In the genomic region with DNA sequence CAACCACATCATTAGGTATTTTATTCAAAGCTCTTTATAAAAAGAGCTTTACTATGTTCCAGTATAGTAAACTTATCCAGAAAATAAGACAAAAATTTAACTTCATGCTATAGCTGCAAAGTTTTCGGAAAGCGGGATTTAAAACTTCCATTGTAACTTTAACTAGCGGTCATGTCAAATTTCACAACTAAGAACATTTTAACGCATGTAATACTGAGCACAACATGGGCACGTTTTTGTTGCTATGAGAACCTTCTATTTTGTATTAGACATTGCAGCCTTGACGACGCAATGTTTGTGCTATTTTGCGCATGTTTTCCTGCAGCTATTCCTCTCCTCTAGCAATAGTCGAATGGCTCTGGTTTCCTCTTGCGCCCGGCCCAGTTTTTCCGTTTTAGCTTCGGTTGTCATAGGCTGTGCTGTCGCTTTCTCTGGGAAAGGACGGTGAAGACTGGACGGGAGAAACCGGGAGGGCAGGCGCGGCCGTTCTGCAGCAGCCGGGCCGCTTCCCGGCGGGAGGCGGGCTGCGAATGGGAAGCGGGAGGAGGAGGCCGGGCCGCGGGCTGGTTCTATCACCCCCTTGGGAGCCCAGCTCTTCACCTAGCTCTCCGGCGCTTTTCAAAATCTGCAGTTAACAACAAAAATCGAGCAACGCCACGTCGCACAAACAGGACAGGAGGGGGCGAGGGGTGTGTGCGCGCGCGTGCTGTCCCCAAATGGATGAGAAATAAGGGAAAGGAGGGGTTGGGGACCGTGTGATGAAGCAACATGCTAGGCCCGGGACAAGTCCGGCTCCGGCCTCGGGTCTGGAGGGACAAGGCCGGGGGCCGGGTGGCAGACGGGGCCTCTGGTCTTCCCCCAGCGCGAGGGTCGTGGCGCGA, we compare ENCODE assay signal across 8 cellular contexts.
DNase-seq lines count a peak whose midpoint lies in the region; ATAC-seq, FAIRE-seq and TF ChIP-seq lines count a peak whose summit lies in the region.

No MANE protein-coding gene starts in this region.

- peaks cover 3% of the 10 kb centered on the region for H3K36me3 Mint-ChIP-seq in activated naive CD8-positive, alpha-beta T cell treated with anti-CD3 and anti-CD28 coated beads for 36 hours
- H3K36me3 Mint-ChIP-seq in type B pancreatic cell = no peaks in the 10 kb centered on the region

- H3K4me1 ChIP-seq in HAP-1 (peaks cover 17% of the 10 kb centered on the region), pancreas (peaks cover 10 to 22% (median 13%) of the 10 kb centered on the region in 3 donors)

- H3K36me3 ChIP-seq in HAP-1 (replicated peaks) = no peaks in the 10 kb centered on the region
- no peaks in the 10 kb centered on the region for H3K36me3 ChIP-seq in pancreas

- H3K4me3 ChIP-seq in HAP-1 = peak overlapping the region; percentile 80
- H3K4me3 ChIP-seq in pancreas = peak overlapping the region; percentile 54 to 68 (median 66)

- WGBS in pancreas, 2 donors = 0 to 1% methylated on average over 48 to 54 of the region's 54 CpGs

- H3K4me3 Mint-ChIP-seq in activated naive CD8-positive, alpha-beta T cell treated with anti-CD3 and anti-CD28 coated beads for 36 hours = peak overlapping the region; percentile 94
- peak overlapping the region; percentile 92 for H3K4me3 Mint-ChIP-seq in type B pancreatic cell

- H3K27ac Mint-ChIP-seq in activated naive CD8-positive, alpha-beta T cell treated with anti-CD3 and anti-CD28 coated beads for 36 hours = peak overlapping the region; percentile 96
- H3K27ac Mint-ChIP-seq in type B pancreatic cell = peak overlapping the region; percentile 100

- intact Hi-C loops in Right ventricle myocardium inferior (cut with DNase I) (loop anchor here (1.0 to 10.0 kb wide), 5 partner anchors 52 to 515 kb away; a partner anchor contains a TSS), pancreas (cut with DNase I) (loop anchor here in 1 of 3 donors (10.0 kb wide), 1 partner anchor 95 kb away; no protein-coding TSS in a partner anchor)

- in situ Hi-C loops in HAP-1 (cut with MboI; ENCODE audit: low sequenced_read_pairs) = loop anchor here (5.0 kb wide), 1 partner anchor 107 kb away; a partner anchor contains a TSS

- ATAC-seq in Right ventricle myocardium inferior (peak; percentile 55), pancreas (peak; percentile 48 to 55 (median 51))

- H3K27me3 ChIP-seq in HAP-1 (ENCODE audit: low read depth) = no peaks in the 10 kb centered on the region
- no peaks in the 10 kb centered on the region for H3K27me3 ChIP-seq in pancreas

- H3K4me1 Mint-ChIP-seq in activated naive CD8-positive, alpha-beta T cell treated with anti-CD3 and anti-CD28 coated beads for 36 hours = peaks cover 16% of the 10 kb centered on the region
- H3K4me1 Mint-ChIP-seq in type B pancreatic cell (ENCODE audit: unreplicated experiment) = peaks cover 15% of the 10 kb centered on the region

- no peaks in the 10 kb centered on the region for H3K9me3 ChIP-seq in HAP-1
- no peaks in the 10 kb centered on the region for H3K9me3 ChIP-seq in pancreas

- TF ChIP-seq CTCF in pancreas (IDR thresholded peaks at IDR 0.05) = no peak
- TF ChIP-seq CTCF in type B pancreatic cell (conservative IDR thresholded peaks at IDR 0.05) = no peak

- DNase-seq in EH (ENCODE audit: low read depth) = peak; percentile 91
- peak; percentile 71 to 78 for DNase-seq in HAP-1 (ENCODE audit: low spot score in 2 of 2)
- DNase-seq in M059J (ENCODE audit: low read depth) = peak; percentile 94
- DNase-seq in SIG-M5 treated with dmso at 0.1 percent for 504 hours (lab: John Stamatoyannopoulos, UW; ENCODE audit: unreplicated experiment) = peak; percentile 89
- DNase-seq in activated naive CD8-positive, alpha-beta T cell treated with anti-CD3 and anti-CD28 coated beads for 36 hours = peak; percentile 54
- peak; percentile 91 for DNase-seq in Right ventricle myocardium inferior (ENCODE audit: missing footprints)
- peak; percentile 72 to 88 (median 80) for DNase-seq in pancreas
- DNase-seq in type B pancreatic cell (ENCODE audit: extremely low spot score, unreplicated experiment) = peak; percentile 84

- no peaks in the 10 kb centered on the region for H3K27me3 Mint-ChIP-seq in activated naive CD8-positive, alpha-beta T cell treated with anti-CD3 and anti-CD28 coated beads for 36 hours
- H3K27me3 Mint-ChIP-seq in type B pancreatic cell = no peaks in the 10 kb centered on the region

- H3K27ac ChIP-seq in pancreas = peak overlapping the region; percentile 99 to 100 (median 100)

- H3K9me3 Mint-ChIP-seq in activated naive CD8-positive, alpha-beta T cell treated with anti-CD3 and anti-CD28 coated beads for 36 hours = no peaks in the 10 kb centered on the region
- H3K9me3 Mint-ChIP-seq in type B pancreatic cell = no peaks in the 10 kb centered on the region

- FAIRE-seq in pancreas (lab: Jason Lieb, UNC) = peak; percentile 93

Comparison
In these comparisons a context has a peak if more than half of its experiments do, and no peak if none do; other contexts are left out.
1. Peak in every context shown above with its lines: DNase-seq, ATAC-seq, H3K4me3 ChIP-seq and H3K27ac ChIP-seq.